ENCODE assay signal across 1 cellular context in the genomic region with DNA sequence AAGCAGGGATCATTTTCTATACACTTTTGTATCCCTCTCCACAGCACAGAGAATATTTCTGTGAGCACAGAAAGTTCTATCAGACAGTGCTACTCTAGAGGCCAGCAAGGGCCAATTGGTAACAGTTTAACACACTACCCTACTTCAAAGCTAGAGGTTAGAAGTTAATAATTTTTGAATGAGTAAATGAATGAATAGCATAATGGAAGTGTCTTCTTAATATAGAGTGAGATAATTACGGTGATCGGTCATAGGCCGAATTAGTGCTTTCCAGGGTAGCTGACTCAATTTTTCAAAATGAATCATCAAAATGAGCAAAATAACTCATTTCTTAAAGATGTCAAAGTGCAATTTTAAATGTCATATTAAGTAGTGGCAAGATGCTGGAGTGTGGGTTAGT.
A peak's percentile ranks its signal among the peaks of the same experiment; 100 is the strongest.
TF ChIP-seq lines count a peak whose summit lies in the region.

No MANE protein-coding gene starts in this region.

TF ChIP-seq in GM12878, 131 proteins besides CTCF, POLR2A, EP300 and RAD21 (continued from another document and continues in another):
- TF ChIP-seq, protein P1, sequence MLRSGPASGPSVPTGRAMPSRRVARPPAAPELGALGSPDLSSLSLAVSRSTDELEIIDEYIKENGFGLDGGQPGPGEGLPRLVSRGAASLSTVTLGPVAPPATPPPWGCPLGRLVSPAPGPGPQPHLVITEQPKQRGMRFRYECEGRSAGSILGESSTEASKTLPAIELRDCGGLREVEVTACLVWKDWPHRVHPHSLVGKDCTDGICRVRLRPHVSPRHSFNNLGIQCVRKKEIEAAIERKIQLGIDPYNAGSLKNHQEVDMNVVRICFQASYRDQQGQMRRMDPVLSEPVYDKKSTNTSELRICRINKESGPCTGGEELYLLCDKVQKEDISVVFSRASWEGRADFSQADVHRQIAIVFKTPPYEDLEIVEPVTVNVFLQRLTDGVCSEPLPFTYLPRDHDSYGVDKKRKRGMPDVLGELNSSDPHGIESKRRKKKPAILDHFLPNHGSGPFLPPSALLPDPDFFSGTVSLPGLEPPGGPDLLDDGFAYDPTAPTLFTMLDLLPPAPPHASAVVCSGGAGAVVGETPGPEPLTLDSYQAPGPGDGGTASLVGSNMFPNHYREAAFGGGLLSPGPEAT (IDR thresholded peaks at IDR 0.05; ENCODE audit: low read depth), result peak; percentile 53; the same call in 1 of the 2 replicates
- no peak for TF ChIP-seq BHLHE40 (IDR thresholded peaks at IDR 0.05; ENCODE audit: borderline replicate concordance in 1 of 2, low read depth in 2 of 2, low read length in 1 of 2)
- TF ChIP-seq, protein P2, sequence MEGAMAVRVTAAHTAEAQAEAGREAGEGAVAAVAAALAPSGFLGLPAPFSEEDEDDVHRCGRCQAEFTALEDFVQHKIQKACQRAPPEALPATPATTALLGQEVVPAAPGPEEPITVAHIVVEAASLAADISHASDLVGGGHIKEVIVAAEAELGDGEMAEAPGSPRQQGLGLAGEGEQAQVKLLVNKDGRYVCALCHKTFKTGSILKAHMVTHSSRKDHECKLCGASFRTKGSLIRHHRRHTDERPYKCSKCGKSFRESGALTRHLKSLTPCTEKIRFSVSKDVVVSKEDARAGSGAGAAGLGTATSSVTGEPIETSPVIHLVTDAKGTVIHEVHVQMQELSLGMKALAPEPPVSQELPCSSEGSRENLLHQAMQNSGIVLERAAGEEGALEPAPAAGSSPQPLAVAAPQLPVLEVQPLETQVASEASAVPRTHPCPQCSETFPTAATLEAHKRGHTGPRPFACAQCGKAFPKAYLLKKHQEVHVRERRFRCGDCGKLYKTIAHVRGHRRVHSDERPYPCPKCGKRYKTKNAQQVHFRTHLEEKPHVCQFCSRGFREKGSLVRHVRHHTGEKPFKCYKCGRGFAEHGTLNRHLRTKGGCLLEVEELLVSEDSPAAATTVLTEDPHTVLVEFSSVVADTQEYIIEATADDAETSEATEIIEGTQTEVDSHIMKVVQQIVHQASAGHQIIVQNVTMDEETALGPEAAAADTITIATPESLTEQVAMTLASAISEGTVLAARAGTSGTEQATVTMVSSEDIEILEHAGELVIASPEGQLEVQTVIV (IDR thresholded peaks at IDR 0.05; ENCODE audit: borderline replicate concordance, partially characterized antibody), result no peak
- TF ChIP-seq ZNF217 (IDR thresholded peaks at IDR 0.05), result peak; percentile 49
- TF ChIP-seq, protein P3, sequence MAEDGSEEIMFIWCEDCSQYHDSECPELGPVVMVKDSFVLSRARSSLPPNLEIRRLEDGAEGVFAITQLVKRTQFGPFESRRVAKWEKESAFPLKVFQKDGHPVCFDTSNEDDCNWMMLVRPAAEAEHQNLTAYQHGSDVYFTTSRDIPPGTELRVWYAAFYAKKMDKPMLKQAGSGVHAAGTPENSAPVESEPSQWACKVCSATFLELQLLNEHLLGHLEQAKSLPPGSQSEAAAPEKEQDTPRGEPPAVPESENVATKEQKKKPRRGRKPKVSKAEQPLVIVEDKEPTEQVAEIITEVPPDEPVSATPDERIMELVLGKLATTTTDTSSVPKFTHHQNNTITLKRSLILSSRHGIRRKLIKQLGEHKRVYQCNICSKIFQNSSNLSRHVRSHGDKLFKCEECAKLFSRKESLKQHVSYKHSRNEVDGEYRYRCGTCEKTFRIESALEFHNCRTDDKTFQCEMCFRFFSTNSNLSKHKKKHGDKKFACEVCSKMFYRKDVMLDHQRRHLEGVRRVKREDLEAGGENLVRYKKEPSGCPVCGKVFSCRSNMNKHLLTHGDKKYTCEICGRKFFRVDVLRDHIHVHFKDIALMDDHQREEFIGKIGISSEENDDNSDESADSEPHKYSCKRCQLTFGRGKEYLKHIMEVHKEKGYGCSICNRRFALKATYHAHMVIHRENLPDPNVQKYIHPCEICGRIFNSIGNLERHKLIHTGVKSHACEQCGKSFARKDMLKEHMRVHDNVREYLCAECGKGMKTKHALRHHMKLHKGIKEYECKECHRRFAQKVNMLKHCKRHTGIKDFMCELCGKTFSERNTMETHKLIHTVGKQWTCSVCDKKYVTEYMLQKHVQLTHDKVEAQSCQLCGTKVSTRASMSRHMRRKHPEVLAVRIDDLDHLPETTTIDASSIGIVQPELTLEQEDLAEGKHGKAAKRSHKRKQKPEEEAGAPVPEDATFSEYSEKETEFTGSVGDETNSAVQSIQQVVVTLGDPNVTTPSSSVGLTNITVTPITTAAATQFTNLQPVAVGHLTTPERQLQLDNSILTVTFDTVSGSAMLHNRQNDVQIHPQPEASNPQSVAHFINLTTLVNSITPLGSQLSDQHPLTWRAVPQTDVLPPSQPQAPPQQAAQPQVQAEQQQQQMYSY (CRISPR knock-in tag; IDR thresholded peaks at IDR 0.05), result no peak
- TF ChIP-seq, protein P4, sequence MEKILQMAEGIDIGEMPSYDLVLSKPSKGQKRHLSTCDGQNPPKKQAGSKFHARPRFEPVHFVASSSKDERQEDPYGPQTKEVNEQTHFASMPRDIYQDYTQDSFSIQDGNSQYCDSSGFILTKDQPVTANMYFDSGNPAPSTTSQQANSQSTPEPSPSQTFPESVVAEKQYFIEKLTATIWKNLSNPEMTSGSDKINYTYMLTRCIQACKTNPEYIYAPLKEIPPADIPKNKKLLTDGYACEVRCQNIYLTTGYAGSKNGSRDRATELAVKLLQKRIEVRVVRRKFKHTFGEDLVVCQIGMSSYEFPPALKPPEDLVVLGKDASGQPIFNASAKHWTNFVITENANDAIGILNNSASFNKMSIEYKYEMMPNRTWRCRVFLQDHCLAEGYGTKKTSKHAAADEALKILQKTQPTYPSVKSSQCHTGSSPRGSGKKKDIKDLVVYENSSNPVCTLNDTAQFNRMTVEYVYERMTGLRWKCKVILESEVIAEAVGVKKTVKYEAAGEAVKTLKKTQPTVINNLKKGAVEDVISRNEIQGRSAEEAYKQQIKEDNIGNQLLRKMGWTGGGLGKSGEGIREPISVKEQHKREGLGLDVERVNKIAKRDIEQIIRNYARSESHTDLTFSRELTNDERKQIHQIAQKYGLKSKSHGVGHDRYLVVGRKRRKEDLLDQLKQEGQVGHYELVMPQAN (conservative IDR thresholded peaks at IDR 0.05), result no peak
- TF ChIP-seq NFXL1 (IDR thresholded peaks at IDR 0.05; ENCODE audit: borderline replicate concordance), result no peak
- no peak for TF ChIP-seq SMARCA5 (IDR thresholded peaks at IDR 0.05)
- peak in 1 of 2 experiments; percentile 21; a peak in 1 of 4 replicates for TF ChIP-seq IKZF2 (IDR thresholded peaks at IDR 0.05)
- no peak for TF ChIP-seq LARP7 (IDR thresholded peaks at IDR 0.05)
- TF ChIP-seq ATF7 (IDR thresholded peaks at IDR 0.05; ENCODE audit: low read depth), result peak; percentile 85
- no peak for TF ChIP-seq CREB1 (IDR thresholded peaks at IDR 0.05; ENCODE audit: low read depth)
- TF ChIP-seq SUZ12 (IDR thresholded peaks at IDR 0.05; ENCODE audit: unreplicated experiment), result no peak
- peak; percentile 91 for TF ChIP-seq ZNF24 (IDR thresholded peaks at IDR 0.05)
- peak; percentile 86; the same call in 1 of the 2 replicates for TF ChIP-seq DPF2 (IDR thresholded peaks at IDR 0.05)
- peak; percentile 63; the same call in 1 of the 2 replicates for TF ChIP-seq JUND (IDR thresholded peaks at IDR 0.05; ENCODE audit: low read depth, low read length)
- peak; percentile 67; the same call in 1 of the 2 replicates for TF ChIP-seq BCL11A (IDR thresholded peaks at IDR 0.05; ENCODE audit: low read depth, low read length)
- TF ChIP-seq, protein P5, sequence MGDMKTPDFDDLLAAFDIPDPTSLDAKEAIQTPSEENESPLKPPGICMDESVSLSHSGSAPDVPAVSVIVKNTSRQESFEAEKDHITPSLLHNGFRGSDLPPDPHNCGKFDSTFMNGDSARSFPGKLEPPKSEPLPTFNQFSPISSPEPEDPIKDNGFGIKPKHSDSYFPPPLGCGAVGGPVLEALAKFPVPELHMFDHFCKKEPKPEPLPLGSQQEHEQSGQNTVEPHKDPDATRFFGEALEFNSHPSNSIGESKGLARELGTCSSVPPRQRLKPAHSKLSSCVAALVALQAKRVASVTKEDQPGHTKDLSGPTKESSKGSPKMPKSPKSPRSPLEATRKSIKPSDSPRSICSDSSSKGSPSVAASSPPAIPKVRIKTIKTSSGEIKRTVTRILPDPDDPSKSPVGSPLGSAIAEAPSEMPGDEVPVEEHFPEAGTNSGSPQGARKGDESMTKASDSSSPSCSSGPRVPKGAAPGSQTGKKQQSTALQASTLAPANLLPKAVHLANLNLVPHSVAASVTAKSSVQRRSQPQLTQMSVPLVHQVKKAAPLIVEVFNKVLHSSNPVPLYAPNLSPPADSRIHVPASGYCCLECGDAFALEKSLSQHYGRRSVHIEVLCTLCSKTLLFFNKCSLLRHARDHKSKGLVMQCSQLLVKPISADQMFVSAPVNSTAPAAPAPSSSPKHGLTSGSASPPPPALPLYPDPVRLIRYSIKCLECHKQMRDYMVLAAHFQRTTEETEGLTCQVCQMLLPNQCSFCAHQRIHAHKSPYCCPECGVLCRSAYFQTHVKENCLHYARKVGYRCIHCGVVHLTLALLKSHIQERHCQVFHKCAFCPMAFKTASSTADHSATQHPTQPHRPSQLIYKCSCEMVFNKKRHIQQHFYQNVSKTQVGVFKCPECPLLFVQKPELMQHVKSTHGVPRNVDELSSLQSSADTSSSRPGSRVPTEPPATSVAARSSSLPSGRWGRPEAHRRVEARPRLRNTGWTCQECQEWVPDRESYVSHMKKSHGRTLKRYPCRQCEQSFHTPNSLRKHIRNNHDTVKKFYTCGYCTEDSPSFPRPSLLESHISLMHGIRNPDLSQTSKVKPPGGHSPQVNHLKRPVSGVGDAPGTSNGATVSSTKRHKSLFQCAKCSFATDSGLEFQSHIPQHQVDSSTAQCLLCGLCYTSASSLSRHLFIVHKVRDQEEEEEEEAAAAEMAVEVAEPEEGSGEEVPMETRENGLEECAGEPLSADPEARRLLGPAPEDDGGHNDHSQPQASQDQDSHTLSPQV (IDR thresholded peaks at IDR 0.05), result no peak
- TF ChIP-seq ZNF622 (IDR thresholded peaks at IDR 0.05), result no peak
- TF ChIP-seq FOS (IDR thresholded peaks at IDR 0.05; ENCODE audit: borderline replicate concordance, extremely low read depth, insufficient read length), result no peak
- no peak for TF ChIP-seq NFIC (IDR thresholded peaks at IDR 0.05; ENCODE audit: low read depth, low read length)
- no peak for TF ChIP-seq RCOR1 (conservative IDR thresholded peaks at IDR 0.05; ENCODE audit: low read depth, low read length)
- no peak for TF ChIP-seq ZNF274 (IDR thresholded peaks at IDR 0.05; ENCODE audit: insufficient read depth, insufficient read length)
- TF ChIP-seq, protein P6, sequence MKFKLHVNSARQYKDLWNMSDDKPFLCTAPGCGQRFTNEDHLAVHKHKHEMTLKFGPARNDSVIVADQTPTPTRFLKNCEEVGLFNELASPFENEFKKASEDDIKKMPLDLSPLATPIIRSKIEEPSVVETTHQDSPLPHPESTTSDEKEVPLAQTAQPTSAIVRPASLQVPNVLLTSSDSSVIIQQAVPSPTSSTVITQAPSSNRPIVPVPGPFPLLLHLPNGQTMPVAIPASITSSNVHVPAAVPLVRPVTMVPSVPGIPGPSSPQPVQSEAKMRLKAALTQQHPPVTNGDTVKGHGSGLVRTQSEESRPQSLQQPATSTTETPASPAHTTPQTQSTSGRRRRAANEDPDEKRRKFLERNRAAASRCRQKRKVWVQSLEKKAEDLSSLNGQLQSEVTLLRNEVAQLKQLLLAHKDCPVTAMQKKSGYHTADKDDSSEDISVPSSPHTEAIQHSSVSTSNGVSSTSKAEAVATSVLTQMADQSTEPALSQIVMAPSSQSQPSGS (IDR thresholded peaks at IDR 0.05; ENCODE audit: low read length), result no peak
- no peak for TF ChIP-seq SMAD1 (IDR thresholded peaks at IDR 0.05; ENCODE audit: low read depth, partially characterized antibody)
- TF ChIP-seq NR2F1 (conservative IDR thresholded peaks at IDR 0.05), result peak; percentile 89
- TF ChIP-seq, protein P7, sequence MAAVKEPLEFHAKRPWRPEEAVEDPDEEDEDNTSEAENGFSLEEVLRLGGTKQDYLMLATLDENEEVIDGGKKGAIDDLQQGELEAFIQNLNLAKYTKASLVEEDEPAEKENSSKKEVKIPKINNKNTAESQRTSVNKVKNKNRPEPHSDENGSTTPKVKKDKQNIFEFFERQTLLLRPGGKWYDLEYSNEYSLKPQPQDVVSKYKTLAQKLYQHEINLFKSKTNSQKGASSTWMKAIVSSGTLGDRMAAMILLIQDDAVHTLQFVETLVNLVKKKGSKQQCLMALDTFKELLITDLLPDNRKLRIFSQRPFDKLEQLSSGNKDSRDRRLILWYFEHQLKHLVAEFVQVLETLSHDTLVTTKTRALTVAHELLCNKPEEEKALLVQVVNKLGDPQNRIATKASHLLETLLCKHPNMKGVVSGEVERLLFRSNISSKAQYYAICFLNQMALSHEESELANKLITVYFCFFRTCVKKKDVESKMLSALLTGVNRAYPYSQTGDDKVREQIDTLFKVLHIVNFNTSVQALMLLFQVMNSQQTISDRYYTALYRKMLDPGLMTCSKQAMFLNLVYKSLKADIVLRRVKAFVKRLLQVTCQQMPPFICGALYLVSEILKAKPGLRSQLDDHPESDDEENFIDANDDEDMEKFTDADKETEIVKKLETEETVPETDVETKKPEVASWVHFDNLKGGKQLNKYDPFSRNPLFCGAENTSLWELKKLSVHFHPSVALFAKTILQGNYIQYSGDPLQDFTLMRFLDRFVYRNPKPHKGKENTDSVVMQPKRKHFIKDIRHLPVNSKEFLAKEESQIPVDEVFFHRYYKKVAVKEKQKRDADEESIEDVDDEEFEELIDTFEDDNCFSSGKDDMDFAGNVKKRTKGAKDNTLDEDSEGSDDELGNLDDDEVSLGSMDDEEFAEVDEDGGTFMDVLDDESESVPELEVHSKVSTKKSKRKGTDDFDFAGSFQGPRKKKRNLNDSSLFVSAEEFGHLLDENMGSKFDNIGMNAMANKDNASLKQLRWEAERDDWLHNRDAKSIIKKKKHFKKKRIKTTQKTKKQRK (IDR thresholded peaks at IDR 0.05; ENCODE audit: low read depth, low read length), result no peak
- no peak for TF ChIP-seq SREBF2 (IDR thresholded peaks at IDR 0.05; ENCODE audit: low read length)
- TF ChIP-seq STAT1 (conservative IDR thresholded peaks at IDR 0.05), result no peak
- TF ChIP-seq FOXM1 (IDR thresholded peaks at IDR 0.05; ENCODE audit: low read depth, low read length), result no peak
- TF ChIP-seq PML (IDR thresholded peaks at IDR 0.05; ENCODE audit: low read length), result no peak
- TF ChIP-seq, protein P8, sequence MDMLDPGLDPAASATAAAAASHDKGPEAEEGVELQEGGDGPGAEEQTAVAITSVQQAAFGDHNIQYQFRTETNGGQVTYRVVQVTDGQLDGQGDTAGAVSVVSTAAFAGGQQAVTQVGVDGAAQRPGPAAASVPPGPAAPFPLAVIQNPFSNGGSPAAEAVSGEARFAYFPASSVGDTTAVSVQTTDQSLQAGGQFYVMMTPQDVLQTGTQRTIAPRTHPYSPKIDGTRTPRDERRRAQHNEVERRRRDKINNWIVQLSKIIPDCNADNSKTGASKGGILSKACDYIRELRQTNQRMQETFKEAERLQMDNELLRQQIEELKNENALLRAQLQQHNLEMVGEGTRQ (IDR thresholded peaks at IDR 0.05; ENCODE audit: borderline replicate concordance, low read depth, low read length), result no peak
